In genomic region chr9:16039103-16039987, GRCh38 we compare ENCODE assay signal across 8 cellular contexts.
DNase-seq lines count a peak whose midpoint lies in the region; ATAC-seq and TF ChIP-seq lines count a peak whose summit lies in the region.

No MANE protein-coding gene starts in this region.

- H3K4me3 Mint-ChIP-seq in mesothelial cell of epicardium = no peak overlapping the region
- no peak overlapping the region for H3K4me3 Mint-ChIP-seq in activated CD4-positive, alpha-beta memory T cell treated with anti-CD3 and anti-CD28 coated beads for 36 hours
- H3K4me3 Mint-ChIP-seq in stimulated activated naive B cell treated with anti-CD40 and anti-IgM and Interleukin-4, amounts not matched to agents 10 μg/mL and 1 μg/mL and 100 μg/mL, for 72 hours = no peak overlapping the region

- peaks cover 19% of the 10 kb centered on the region for H3K9me3 Mint-ChIP-seq in mesothelial cell of epicardium
- no peaks in the 10 kb centered on the region for H3K9me3 Mint-ChIP-seq in activated CD4-positive, alpha-beta memory T cell treated with anti-CD3 and anti-CD28 coated beads for 36 hours
- peaks cover 0 to 10% of the 10 kb centered on the region in 2 donors for H3K9me3 Mint-ChIP-seq in stimulated activated naive B cell treated with anti-CD40 and anti-IgM and Interleukin-4, amounts not matched to agents 10 μg/mL and 1 μg/mL and 100 μg/mL, for 72 hours

- DNase-seq in astrocyte of the spinal cord (ENCODE audit: low read depth, low spot score) (peak; percentile 68), mesothelial cell of epicardium (ENCODE audit: low spot score in 2 of 2, unreplicated experiment in 2 of 2) (no peak), cerebellar nuclear complex (lab: John Stamatoyannopoulos, UW) (no peak), DMS114 treated with DMSO at 0.1 percent for 48 hours (lab: John Stamatoyannopoulos, UW; ENCODE audit: unreplicated experiment) (no peak)
- no peak for DNase-seq in activated CD4-positive, alpha-beta memory T cell treated with anti-CD3 and anti-CD28 coated beads for 36 hours
- no peak for DNase-seq in stimulated activated naive B cell treated with anti-CD40 and anti-IgM and Interleukin-4, amounts not matched to agents 10 μg/mL and 1 μg/mL and 100 μg/mL, for 72 hours

- intact Hi-C loops in activated CD4-positive, alpha-beta memory T cell treated with anti-CD3 and anti-CD28 coated beads for 36 hours (cut with micrococcal nuclease) = no loop called here

- H3K4me1 Mint-ChIP-seq in mesothelial cell of epicardium = peaks cover 56% of the 10 kb centered on the region
- H3K4me1 Mint-ChIP-seq in activated CD4-positive, alpha-beta memory T cell treated with anti-CD3 and anti-CD28 coated beads for 36 hours (ENCODE audit: low read depth) = no peaks in the 10 kb centered on the region
- H3K4me1 Mint-ChIP-seq in stimulated activated naive B cell treated with anti-CD40 and anti-IgM and Interleukin-4, amounts not matched to agents 10 μg/mL and 1 μg/mL and 100 μg/mL, for 72 hours = no peaks in the 10 kb centered on the region

- in situ Hi-C loops in astrocyte of the spinal cord (cut with HindIII; ENCODE audit: low sequenced_read_pairs) = no loop called here

- ATAC-seq in HG03442 (IDR thresholded peaks at IDR 0.05; ENCODE audit: unreplicated experiment) = peak; percentile 72
- no peak for ATAC-seq in stimulated activated naive B cell treated with anti-CD40 and anti-IgM and Interleukin-4, amounts not matched to agents 10 μg/mL and 1 μg/mL and 100 μg/mL, for 72 hours (replicated peaks)

- CTCF ChIA-PET in activated CD4-positive, alpha-beta memory T cell treated with anti-CD3 and anti-CD28 coated beads for 36 hours (lab: Charles Lee) = no interaction called here

- peak overlapping the region; percentile 91 for H3K27ac Mint-ChIP-seq in mesothelial cell of epicardium
- no peak overlapping the region for H3K27ac Mint-ChIP-seq in activated CD4-positive, alpha-beta memory T cell treated with anti-CD3 and anti-CD28 coated beads for 36 hours
- H3K27ac Mint-ChIP-seq in stimulated activated naive B cell treated with anti-CD40 and anti-IgM and Interleukin-4, amounts not matched to agents 10 μg/mL and 1 μg/mL and 100 μg/mL, for 72 hours = no peak overlapping the region

- POLR2A ChIA-PET in activated CD4-positive, alpha-beta memory T cell treated with anti-CD3 and anti-CD28 coated beads for 36 hours (lab: Charles Lee) = no interaction called here

- peaks cover 14% of the 10 kb centered on the region for H3K36me3 Mint-ChIP-seq in mesothelial cell of epicardium
- H3K36me3 Mint-ChIP-seq in activated CD4-positive, alpha-beta memory T cell treated with anti-CD3 and anti-CD28 coated beads for 36 hours = no peaks in the 10 kb centered on the region
- no peaks in the 10 kb centered on the region for H3K36me3 Mint-ChIP-seq in stimulated activated naive B cell treated with anti-CD40 and anti-IgM and Interleukin-4, amounts not matched to agents 10 μg/mL and 1 μg/mL and 100 μg/mL, for 72 hours

- no peak overlapping the region for H3K4me3 ChIP-seq in astrocyte of the spinal cord (ENCODE audit: low read depth, low read length)

- TF ChIP-seq CTCF in GM12872 (IDR thresholded peaks at IDR 0.05; ENCODE audit: insufficient read depth, low read depth, low read length) (peak; percentile 30; the same call in 1 of the 3 replicates), astrocyte of the spinal cord (IDR thresholded peaks at IDR 0.05; ENCODE audit: low read depth, low read length) (peak; percentile 58), mesothelial cell of epicardium (IDR thresholded peaks at IDR 0.05; ENCODE audit: unreplicated experiment) (no peak)

- no peaks in the 10 kb centered on the region for H3K27me3 Mint-ChIP-seq in mesothelial cell of epicardium (ENCODE audit: low read depth)
- H3K27me3 Mint-ChIP-seq in activated CD4-positive, alpha-beta memory T cell treated with anti-CD3 and anti-CD28 coated beads for 36 hours = no peaks in the 10 kb centered on the region
- no peaks in the 10 kb centered on the region for H3K27me3 Mint-ChIP-seq in stimulated activated naive B cell treated with anti-CD40 and anti-IgM and Interleukin-4, amounts not matched to agents 10 μg/mL and 1 μg/mL and 100 μg/mL, for 72 hours
